ENCODE assay signal across 1 cellular context in the genomic region with DNA sequence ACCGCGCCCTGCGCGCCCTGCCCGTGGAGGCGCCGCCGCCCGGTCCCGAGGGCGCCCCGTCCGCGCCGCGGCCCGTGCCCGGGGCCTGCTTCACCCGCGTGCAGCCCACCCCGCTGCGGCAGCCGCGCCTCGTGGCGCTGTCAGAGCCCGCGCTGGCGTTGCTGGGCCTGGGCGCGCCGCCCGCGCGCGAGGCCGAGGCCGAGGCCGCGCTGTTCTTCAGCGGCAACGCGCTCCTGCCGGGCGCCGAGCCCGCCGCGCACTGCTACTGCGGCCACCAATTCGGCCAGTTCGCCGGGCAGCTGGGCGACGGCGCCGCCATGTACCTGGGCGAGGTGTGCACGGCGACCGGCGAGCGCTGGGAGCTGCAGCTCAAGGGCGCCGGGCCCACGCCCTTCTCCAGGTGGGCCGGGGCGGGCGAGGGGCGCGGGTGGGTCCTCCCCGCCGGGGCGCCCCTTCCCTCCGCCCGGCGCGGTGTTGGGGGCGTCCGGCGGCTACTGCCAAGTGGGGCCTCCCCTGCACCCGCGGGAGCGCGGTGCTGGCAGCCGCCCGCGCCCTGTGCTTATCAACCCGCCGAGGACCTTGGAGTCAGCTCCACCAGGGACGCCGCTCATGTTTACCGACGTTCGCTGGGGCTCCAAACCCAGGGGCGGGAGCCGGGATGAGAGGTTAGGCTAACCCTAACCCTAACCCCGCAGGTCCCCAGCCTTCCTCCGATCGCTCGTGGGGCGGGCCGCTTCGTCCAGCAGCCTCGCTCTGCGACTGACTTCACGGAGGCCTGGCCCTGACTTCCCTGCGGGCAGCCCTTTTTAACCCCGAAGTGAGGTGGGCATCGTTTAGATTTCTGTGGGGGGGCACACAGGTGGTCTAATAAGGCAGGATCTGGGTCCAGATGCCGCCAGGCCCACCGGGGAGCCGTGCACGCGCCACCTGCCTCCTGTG.
TF ChIP-seq lines count a peak whose summit lies in the region.

No MANE protein-coding gene starts in this region.

TF ChIP-seq in K562, 482 proteins besides CTCF, POLR2A, EP300 and RAD21 (continued from another document and continues in another):
- TF ChIP-seq, protein P1, sequence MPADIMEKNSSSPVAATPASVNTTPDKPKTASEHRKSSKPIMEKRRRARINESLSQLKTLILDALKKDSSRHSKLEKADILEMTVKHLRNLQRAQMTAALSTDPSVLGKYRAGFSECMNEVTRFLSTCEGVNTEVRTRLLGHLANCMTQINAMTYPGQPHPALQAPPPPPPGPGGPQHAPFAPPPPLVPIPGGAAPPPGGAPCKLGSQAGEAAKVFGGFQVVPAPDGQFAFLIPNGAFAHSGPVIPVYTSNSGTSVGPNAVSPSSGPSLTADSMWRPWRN (IDR thresholded peaks at IDR 0.05; ENCODE audit: low read depth): no peak
- peak in 1 of 2 experiments; percentile 28; a peak in 1 of 4 replicates for TF ChIP-seq SIN3A (IDR thresholded peaks at IDR 0.05; ENCODE audit: borderline replicate concordance in 2 of 2, control insufficient read depth in 1 of 2, low read depth in 2 of 2, low read length in 2 of 2)
- TF ChIP-seq, protein P2, sequence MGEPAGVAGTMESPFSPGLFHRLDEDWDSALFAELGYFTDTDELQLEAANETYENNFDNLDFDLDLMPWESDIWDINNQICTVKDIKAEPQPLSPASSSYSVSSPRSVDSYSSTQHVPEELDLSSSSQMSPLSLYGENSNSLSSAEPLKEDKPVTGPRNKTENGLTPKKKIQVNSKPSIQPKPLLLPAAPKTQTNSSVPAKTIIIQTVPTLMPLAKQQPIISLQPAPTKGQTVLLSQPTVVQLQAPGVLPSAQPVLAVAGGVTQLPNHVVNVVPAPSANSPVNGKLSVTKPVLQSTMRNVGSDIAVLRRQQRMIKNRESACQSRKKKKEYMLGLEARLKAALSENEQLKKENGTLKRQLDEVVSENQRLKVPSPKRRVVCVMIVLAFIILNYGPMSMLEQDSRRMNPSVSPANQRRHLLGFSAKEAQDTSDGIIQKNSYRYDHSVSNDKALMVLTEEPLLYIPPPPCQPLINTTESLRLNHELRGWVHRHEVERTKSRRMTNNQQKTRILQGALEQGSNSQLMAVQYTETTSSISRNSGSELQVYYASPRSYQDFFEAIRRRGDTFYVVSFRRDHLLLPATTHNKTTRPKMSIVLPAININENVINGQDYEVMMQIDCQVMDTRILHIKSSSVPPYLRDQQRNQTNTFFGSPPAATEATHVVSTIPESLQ (CRISPR knock-in tag; IDR thresholded peaks at IDR 0.05): no peak
- no peak for TF ChIP-seq NFATC3 (IDR thresholded peaks at IDR 0.05)
- TF ChIP-seq ARHGAP35 (IDR thresholded peaks at IDR 0.05; ENCODE audit: partially characterized antibody): no peak
- peak; percentile 91 for TF ChIP-seq GABPA (tag; conservative IDR thresholded peaks at IDR 0.05; ENCODE audit: low read depth)
- TF ChIP-seq GTF2E2 (tag; IDR thresholded peaks at IDR 0.05): no peak
- no peak for TF ChIP-seq FOXK2 (conservative IDR thresholded peaks at IDR 0.05 in 1 of 2, IDR thresholded peaks at IDR 0.05 in 1 of 2; ENCODE audit: low read depth in 2 of 2)
- TF ChIP-seq, protein P3, sequence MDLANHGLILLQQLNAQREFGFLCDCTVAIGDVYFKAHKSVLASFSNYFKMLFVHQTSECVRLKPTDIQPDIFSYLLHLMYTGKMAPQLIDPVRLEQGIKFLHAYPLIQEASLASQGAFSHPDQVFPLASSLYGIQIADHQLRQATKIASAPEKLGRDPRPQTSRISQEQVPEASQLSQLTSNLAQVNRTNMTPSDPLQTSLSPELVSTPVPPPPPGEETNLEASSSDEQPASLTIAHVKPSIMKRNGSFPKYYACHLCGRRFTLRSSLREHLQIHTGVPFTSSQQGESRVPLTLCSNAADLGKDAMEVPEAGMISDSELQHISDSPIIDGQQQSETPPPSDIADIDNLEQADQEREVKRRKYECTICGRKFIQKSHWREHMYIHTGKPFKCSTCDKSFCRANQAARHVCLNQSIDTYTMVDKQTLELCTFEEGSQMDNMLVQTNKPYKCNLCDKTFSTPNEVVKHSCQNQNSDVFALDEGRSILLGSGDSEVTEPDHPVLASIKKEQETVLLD (IDR thresholded peaks at IDR 0.05): no peak
- TF ChIP-seq, protein P4, sequence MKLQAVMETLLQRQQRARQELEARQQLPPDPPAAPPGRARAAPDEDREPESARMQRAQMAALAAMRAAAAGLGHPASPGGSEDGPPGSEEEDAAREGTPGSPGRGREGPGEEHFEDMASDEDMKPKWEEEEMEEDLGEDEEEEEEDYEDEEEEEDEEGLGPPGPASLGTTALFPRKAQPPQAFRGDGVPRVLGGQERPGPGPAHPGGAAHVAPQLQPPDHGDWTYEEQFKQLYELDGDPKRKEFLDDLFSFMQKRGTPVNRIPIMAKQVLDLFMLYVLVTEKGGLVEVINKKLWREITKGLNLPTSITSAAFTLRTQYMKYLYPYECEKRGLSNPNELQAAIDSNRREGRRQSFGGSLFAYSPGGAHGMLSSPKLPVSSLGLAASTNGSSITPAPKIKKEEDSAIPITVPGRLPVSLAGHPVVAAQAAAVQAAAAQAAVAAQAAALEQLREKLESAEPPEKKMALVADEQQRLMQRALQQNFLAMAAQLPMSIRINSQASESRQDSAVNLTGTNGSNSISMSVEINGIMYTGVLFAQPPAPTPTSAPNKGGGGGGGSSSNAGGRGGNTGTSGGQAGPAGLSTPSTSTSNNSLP (IDR thresholded peaks at IDR 0.05; ENCODE audit: borderline replicate concordance, low read depth, low read length): no peak
- TF ChIP-seq, protein P5, sequence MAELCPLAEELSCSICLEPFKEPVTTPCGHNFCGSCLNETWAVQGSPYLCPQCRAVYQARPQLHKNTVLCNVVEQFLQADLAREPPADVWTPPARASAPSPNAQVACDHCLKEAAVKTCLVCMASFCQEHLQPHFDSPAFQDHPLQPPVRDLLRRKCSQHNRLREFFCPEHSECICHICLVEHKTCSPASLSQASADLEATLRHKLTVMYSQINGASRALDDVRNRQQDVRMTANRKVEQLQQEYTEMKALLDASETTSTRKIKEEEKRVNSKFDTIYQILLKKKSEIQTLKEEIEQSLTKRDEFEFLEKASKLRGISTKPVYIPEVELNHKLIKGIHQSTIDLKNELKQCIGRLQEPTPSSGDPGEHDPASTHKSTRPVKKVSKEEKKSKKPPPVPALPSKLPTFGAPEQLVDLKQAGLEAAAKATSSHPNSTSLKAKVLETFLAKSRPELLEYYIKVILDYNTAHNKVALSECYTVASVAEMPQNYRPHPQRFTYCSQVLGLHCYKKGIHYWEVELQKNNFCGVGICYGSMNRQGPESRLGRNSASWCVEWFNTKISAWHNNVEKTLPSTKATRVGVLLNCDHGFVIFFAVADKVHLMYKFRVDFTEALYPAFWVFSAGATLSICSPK (IDR thresholded peaks at IDR 0.05; ENCODE audit: borderline replicate concordance): no peak
- TF ChIP-seq, protein P6, sequence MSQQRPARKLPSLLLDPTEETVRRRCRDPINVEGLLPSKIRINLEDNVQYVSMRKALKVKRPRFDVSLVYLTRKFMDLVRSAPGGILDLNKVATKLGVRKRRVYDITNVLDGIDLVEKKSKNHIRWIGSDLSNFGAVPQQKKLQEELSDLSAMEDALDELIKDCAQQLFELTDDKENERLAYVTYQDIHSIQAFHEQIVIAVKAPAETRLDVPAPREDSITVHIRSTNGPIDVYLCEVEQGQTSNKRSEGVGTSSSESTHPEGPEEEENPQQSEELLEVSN (IDR thresholded peaks at IDR 0.05; ENCODE audit: borderline replicate concordance in 1 of 2, extremely low read depth in 1 of 2, insufficient read depth in 1 of 2, insufficient read length in 1 of 2, low read depth in 1 of 2, low read length in 1 of 2, poor library complexity in 1 of 2, severe bottlenecking in 1 of 2): peak; percentile 75 to 91
- no peak for TF ChIP-seq ILK (tag; IDR thresholded peaks at IDR 0.05; ENCODE audit: borderline replicate concordance, low read depth)
- TF ChIP-seq ZFX (CRISPR knock-in tag; IDR thresholded peaks at IDR 0.05): no peak
- TF ChIP-seq, protein P7, sequence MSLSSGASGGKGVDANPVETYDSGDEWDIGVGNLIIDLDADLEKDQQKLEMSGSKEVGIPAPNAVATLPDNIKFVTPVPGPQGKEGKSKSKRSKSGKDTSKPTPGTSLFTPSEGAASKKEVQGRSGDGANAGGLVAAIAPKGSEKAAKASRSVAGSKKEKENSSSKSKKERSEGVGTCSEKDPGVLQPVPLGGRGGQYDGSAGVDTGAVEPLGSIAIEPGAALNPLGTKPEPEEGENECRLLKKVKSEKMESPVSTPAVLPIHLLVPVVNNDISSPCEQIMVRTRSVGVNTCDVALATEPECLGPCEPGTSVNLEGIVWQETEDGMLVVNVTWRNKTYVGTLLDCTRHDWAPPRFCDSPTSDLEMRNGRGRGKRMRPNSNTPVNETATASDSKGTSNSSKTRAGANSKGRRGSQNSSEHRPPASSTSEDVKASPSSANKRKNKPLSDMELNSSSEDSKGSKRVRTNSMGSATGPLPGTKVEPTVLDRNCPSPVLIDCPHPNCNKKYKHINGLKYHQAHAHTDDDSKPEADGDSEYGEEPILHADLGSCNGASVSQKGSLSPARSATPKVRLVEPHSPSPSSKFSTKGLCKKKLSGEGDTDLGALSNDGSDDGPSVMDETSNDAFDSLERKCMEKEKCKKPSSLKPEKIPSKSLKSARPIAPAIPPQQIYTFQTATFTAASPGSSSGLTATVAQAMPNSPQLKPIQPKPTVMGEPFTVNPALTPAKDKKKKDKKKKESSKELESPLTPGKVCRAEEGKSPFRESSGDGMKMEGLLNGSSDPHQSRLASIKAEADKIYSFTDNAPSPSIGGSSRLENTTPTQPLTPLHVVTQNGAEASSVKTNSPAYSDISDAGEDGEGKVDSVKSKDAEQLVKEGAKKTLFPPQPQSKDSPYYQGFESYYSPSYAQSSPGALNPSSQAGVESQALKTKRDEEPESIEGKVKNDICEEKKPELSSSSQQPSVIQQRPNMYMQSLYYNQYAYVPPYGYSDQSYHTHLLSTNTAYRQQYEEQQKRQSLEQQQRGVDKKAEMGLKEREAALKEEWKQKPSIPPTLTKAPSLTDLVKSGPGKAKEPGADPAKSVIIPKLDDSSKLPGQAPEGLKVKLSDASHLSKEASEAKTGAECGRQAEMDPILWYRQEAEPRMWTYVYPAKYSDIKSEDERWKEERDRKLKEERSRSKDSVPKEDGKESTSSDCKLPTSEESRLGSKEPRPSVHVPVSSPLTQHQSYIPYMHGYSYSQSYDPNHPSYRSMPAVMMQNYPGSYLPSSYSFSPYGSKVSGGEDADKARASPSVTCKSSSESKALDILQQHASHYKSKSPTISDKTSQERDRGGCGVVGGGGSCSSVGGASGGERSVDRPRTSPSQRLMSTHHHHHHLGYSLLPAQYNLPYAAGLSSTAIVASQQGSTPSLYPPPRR (CRISPR knock-in tag; IDR thresholded peaks at IDR 0.05; ENCODE audit: borderline replicate concordance): no peak
- TF ChIP-seq ZNF146 (CRISPR knock-in tag; IDR thresholded peaks at IDR 0.05; ENCODE audit: unreplicated experiment): no peak
- no peak for TF ChIP-seq HDAC8 (tag; IDR thresholded peaks at IDR 0.05)
- TF ChIP-seq ZNF165 (CRISPR knock-in tag; IDR thresholded peaks at IDR 0.05; ENCODE audit: borderline replicate concordance): no peak
- TF ChIP-seq RBM15 (IDR thresholded peaks at IDR 0.05; ENCODE audit: insufficient read depth, low read length): no peak
- no peak for TF ChIP-seq RAD51 (IDR thresholded peaks at IDR 0.05; ENCODE audit: borderline replicate concordance, low read depth)
- TF ChIP-seq CCNT2 (IDR thresholded peaks at IDR 0.05; ENCODE audit: borderline replicate concordance, extremely low read depth, insufficient read length, low read depth, low read length): peak; percentile 16
- peak; percentile 76 for TF ChIP-seq L3MBTL2 (IDR thresholded peaks at IDR 0.05)
- TF ChIP-seq POLR2G (IDR thresholded peaks at IDR 0.05; ENCODE audit: low read depth, low read length): peak; percentile 45
- TF ChIP-seq FUS (optimal IDR thresholded peaks at IDR 0.05; ENCODE audit: low read depth, low read length): no peak
- TF ChIP-seq, protein P8, sequence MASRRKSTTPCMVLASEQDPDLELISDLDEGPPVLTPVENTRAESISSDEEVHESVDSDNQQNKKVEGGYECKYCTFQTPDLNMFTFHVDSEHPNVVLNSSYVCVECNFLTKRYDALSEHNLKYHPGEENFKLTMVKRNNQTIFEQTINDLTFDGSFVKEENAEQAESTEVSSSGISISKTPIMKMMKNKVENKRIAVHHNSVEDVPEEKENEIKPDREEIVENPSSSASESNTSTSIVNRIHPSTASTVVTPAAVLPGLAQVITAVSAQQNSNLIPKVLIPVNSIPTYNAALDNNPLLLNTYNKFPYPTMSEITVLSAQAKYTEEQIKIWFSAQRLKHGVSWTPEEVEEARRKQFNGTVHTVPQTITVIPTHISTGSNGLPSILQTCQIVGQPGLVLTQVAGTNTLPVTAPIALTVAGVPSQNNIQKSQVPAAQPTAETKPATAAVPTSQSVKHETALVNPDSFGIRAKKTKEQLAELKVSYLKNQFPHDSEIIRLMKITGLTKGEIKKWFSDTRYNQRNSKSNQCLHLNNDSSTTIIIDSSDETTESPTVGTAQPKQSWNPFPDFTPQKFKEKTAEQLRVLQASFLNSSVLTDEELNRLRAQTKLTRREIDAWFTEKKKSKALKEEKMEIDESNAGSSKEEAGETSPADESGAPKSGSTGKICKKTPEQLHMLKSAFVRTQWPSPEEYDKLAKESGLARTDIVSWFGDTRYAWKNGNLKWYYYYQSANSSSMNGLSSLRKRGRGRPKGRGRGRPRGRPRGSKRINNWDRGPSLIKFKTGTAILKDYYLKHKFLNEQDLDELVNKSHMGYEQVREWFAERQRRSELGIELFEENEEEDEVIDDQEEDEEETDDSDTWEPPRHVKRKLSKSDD (conservative IDR thresholded peaks at IDR 0.05; ENCODE audit: low read length): no peak
- no peak for TF ChIP-seq GABPB2 (CRISPR knock-in tag; conservative IDR thresholded peaks at IDR 0.05)
- TF ChIP-seq PRMT5 (CRISPR knock-in tag; IDR thresholded peaks at IDR 0.05): no peak
- no peak for TF ChIP-seq ZNF436 (CRISPR knock-in tag; IDR thresholded peaks at IDR 0.05)
- TF ChIP-seq, protein P9, sequence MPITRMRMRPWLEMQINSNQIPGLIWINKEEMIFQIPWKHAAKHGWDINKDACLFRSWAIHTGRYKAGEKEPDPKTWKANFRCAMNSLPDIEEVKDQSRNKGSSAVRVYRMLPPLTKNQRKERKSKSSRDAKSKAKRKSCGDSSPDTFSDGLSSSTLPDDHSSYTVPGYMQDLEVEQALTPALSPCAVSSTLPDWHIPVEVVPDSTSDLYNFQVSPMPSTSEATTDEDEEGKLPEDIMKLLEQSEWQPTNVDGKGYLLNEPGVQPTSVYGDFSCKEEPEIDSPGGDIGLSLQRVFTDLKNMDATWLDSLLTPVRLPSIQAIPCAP (CRISPR knock-in tag; IDR thresholded peaks at IDR 0.05; ENCODE audit: borderline replicate concordance): no peak
- TF ChIP-seq ZC3H11A (IDR thresholded peaks at IDR 0.05; ENCODE audit: low read depth, low read length): no peak
- TF ChIP-seq FOS (IDR thresholded peaks at IDR 0.05; ENCODE audit: extremely low read depth, insufficient read length): no peak
- no peak for TF ChIP-seq ETS2 (tag; IDR thresholded peaks at IDR 0.05; ENCODE audit: borderline replicate concordance, poor library complexity, severe bottlenecking)
- TF ChIP-seq SAFB (IDR thresholded peaks at IDR 0.05; ENCODE audit: borderline replicate concordance, low read depth, low read length): no peak
- no peak for TF ChIP-seq ZNF12 (CRISPR knock-in tag; IDR thresholded peaks at IDR 0.05)
- no peak for TF ChIP-seq CREBBP (IDR thresholded peaks at IDR 0.05; ENCODE audit: low read depth, low read length)
- 0 out of 2 replicates have a peak, but pooled peaks have one; percentile 30 for TF ChIP-seq ZBTB7A (IDR thresholded peaks at IDR 0.05; ENCODE audit: borderline replicate concordance, control insufficient read depth, low read depth, low read length)
- no peak for TF ChIP-seq RCOR1 (IDR thresholded peaks at IDR 0.05; ENCODE audit: borderline replicate concordance in 1 of 2, low read depth in 2 of 2, low read length in 2 of 2)
- TF ChIP-seq FOXJ2 (tag; IDR thresholded peaks at IDR 0.05): no peak
- TF ChIP-seq MEIS2 (IDR thresholded peaks at IDR 0.05; ENCODE audit: partially characterized antibody): no peak
- TF ChIP-seq CTBP1 (IDR thresholded peaks at IDR 0.05; ENCODE audit: borderline replicate concordance): no peak
- TF ChIP-seq ZNF140 (CRISPR knock-in tag; IDR thresholded peaks at IDR 0.05): no peak
- no peak for TF ChIP-seq FOXK1 (CRISPR knock-in tag; IDR thresholded peaks at IDR 0.05; ENCODE audit: borderline replicate concordance)
